ENCODE assay signal across 15 cellular contexts in the genomic region with DNA sequence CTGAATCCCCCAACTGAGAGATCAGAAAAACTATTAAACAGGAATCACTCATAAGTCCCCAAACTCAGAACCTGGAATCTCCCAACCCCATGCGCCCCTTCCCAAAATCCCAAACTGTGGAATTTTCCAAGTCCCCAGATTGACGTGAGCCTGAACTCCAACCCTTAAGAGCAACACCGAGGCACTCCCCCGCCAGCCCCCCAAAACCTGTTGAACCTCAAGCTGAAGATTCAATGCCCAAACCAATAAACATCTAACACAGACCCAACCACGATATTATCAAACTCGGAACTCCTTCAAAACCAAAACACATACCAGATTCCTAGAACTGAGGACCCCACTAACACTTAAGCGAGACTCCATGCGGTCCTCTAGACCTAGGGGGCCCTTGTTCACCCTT. TPM values are rescaled to one million over a fixed set of nuclear protein-coding genes. Genes with fewer than 3 reads are reported as not detected.
DNase-seq lines count a peak whose midpoint lies in the region; ATAC-seq, FAIRE-seq and TF ChIP-seq lines count a peak whose summit lies in the region.
"Had no signal": no experiment of that assay in that cellular context is flagged by ENCODE, and none has a peak within 500 bp of the region (broad histone marks: within the 10 kb centered on the region; RNA-seq: fewer than 3 reads in every experiment).

No MANE protein-coding gene starts in this region.

- peaks cover 0 to 22% (median 9%) of the 10 kb centered on the region in 12 donors for H3K4me1 ChIP-seq in heart left ventricle
- H3K4me1 ChIP-seq in upper lobe of right lung = no peaks in the 10 kb centered on the region
- peaks cover 0 to 3% of the 10 kb centered on the region in 2 donors for H3K4me1 ChIP-seq in kidney (ENCODE audit: control insufficient read depth in 1 of 2, insufficient read depth in 1 of 2, low read depth in 1 of 2, low read length in 2 of 2)

- H3K27me3 ChIP-seq in heart left ventricle (peaks cover 0 to 8% (median 0%) of the 10 kb centered on the region in 9 donors), upper lobe of right lung (peaks cover 8% of the 10 kb centered on the region)

- TF ChIP-seq POLR2A in heart left ventricle (IDR thresholded peaks at IDR 0.05) = no peak

- peak overlapping the region in 4 of 12 donors; percentile 43 to 52 (median 49) for H3K4me3 ChIP-seq in heart left ventricle
- H3K4me3 ChIP-seq in upper lobe of right lung = peak overlapping the region; percentile 45
- no peak overlapping the region for H3K4me3 ChIP-seq in kidney (ENCODE audit: low read length in 2 of 2)

- H3K9me3 Mint-ChIP-seq in activated T-helper 2 cell treated with anti-CD3 and anti-CD28 coated beads, Interferon-gamma antibody, Interleukin-2, Interleukin-4, amounts not matched to agents 10 μg/mL and 5 μg/mL and 100 μg/mL, durations not matched to agents 14 hours and 24 hours and 36 hours = no peaks in the 10 kb centered on the region
- H3K9me3 Mint-ChIP-seq in mesothelial cell of epicardium = peaks cover 5% of the 10 kb centered on the region

- H3K9ac ChIP-seq in kidney (ENCODE audit: low read length in 2 of 2) = no peak overlapping the region

- H3K4me1 Mint-ChIP-seq in activated T-helper 2 cell treated with anti-CD3 and anti-CD28 coated beads, Interferon-gamma antibody, Interleukin-2, Interleukin-4, amounts not matched to agents 10 μg/mL and 5 μg/mL and 100 μg/mL, durations not matched to agents 14 hours and 24 hours and 36 hours (ENCODE audit: low read depth) = peaks cover 16% of the 10 kb centered on the region
- H3K4me1 Mint-ChIP-seq in mesothelial cell of epicardium = peaks cover 9% of the 10 kb centered on the region

- DNase-seq in heart left ventricle = no peak
- DNase-seq in cardiac septum (ENCODE audit: low spot score) = no peak
- DNase-seq in activated T-helper 2 cell treated with anti-CD3 and anti-CD28 coated beads, Interferon-gamma antibody, Interleukin-2, Interleukin-4, amounts not matched to agents 10 μg/mL and 5 μg/mL and 100 μg/mL, durations not matched to agents 14 hours and 24 hours and 36 hours (ENCODE audit: low spot score) = no peak
- no peak for DNase-seq in mesothelial cell of epicardium (ENCODE audit: low spot score in 2 of 2, unreplicated experiment in 2 of 2)
- no peak for DNase-seq in upper lobe of right lung
- DNase-seq in kidney = no peak
- no peak for DNase-seq in mesenteric fat pad (ENCODE audit: low spot score)
- DNase-seq: activated T-cell treated with anti-CD3 and anti-CD28 coated beads for 4 hours; naive thymus-derived CD8-positive, alpha-beta T cell had no signal

- no peaks in the 10 kb centered on the region for H3K36me3 Mint-ChIP-seq in activated T-helper 2 cell treated with anti-CD3 and anti-CD28 coated beads, Interferon-gamma antibody, Interleukin-2, Interleukin-4, amounts not matched to agents 10 μg/mL and 5 μg/mL and 100 μg/mL, durations not matched to agents 14 hours and 24 hours and 36 hours (ENCODE audit: low read depth)
- no peaks in the 10 kb centered on the region for H3K36me3 Mint-ChIP-seq in mesothelial cell of epicardium
- H3K36me3 Mint-ChIP-seq: naive thymus-derived CD8-positive, alpha-beta T cell had no signal

- 74 to 83% (median 76%) methylated on average over 8 of the region's 8 CpGs for WGBS in heart left ventricle, 4 donors

- intact Hi-C loops in heart left ventricle (cut with DNase I) (no loop called here), cardiac septum (cut with DNase I) (no loop called here), upper lobe of right lung (cut with DNase I) (no loop called here), kidney (cut with DNase I) (no loop called here)
- intact Hi-C loops in activated T-helper 2 cell treated with anti-CD3 and anti-CD28 coated beads, Interferon-gamma antibody, Interleukin-2, Interleukin-4, amounts not matched to agents 10 μg/mL and 5 μg/mL and 100 μg/mL, durations not matched to agents 14 hours and 24 hours and 36 hours (cut with micrococcal nuclease) = loop anchor here (5.0 kb wide), 1 partner anchor 84 kb away; no protein-coding TSS in a partner anchor

- no peak overlapping the region for H3K27ac Mint-ChIP-seq in activated T-helper 2 cell treated with anti-CD3 and anti-CD28 coated beads, Interferon-gamma antibody, Interleukin-2, Interleukin-4, amounts not matched to agents 10 μg/mL and 5 μg/mL and 100 μg/mL, durations not matched to agents 14 hours and 24 hours and 36 hours
- H3K27ac Mint-ChIP-seq in mesothelial cell of epicardium = peak overlapping the region; percentile 96

- ATAC-seq in heart left ventricle = no peak
- no peak for ATAC-seq in upper lobe of right lung
- ATAC-seq in GM19452 (IDR thresholded peaks at IDR 0.05; ENCODE audit: unreplicated experiment) = no peak
- ATAC-seq: naive thymus-derived CD8-positive, alpha-beta T cell had no signal

- no peaks in the 10 kb centered on the region for H3K9me3 ChIP-seq in heart left ventricle
- no peaks in the 10 kb centered on the region for H3K9me3 ChIP-seq in upper lobe of right lung
- H3K9me3 ChIP-seq in kidney (ENCODE audit: control insufficient read depth in 1 of 2, low read length in 2 of 2) = no peaks in the 10 kb centered on the region

- no peak for FAIRE-seq in kidney (lab: Jason Lieb, UNC)

- peak overlapping the region; percentile 58 for H3K4me3 Mint-ChIP-seq in activated T-helper 2 cell treated with anti-CD3 and anti-CD28 coated beads, Interferon-gamma antibody, Interleukin-2, Interleukin-4, amounts not matched to agents 10 μg/mL and 5 μg/mL and 100 μg/mL, durations not matched to agents 14 hours and 24 hours and 36 hours (ENCODE audit: low read depth)
- peak overlapping the region; percentile 3 for H3K4me3 Mint-ChIP-seq in mesothelial cell of epicardium

- peaks cover 0 to 5% (median 0%) of the 10 kb centered on the region in 9 donors for H3K36me3 ChIP-seq in heart left ventricle
- H3K36me3 ChIP-seq in upper lobe of right lung = no peaks in the 10 kb centered on the region
- no peaks in the 10 kb centered on the region for H3K36me3 ChIP-seq in kidney (ENCODE audit: control insufficient read depth in 1 of 2, insufficient read depth in 2 of 2, low read length in 2 of 2)

- H3K27me3 Mint-ChIP-seq in activated T-helper 2 cell treated with anti-CD3 and anti-CD28 coated beads, Interferon-gamma antibody, Interleukin-2, Interleukin-4, amounts not matched to agents 10 μg/mL and 5 μg/mL and 100 μg/mL, durations not matched to agents 14 hours and 24 hours and 36 hours (ENCODE audit: low read depth) = peaks cover 3% of the 10 kb centered on the region
- peaks cover 5% of the 10 kb centered on the region for H3K27me3 Mint-ChIP-seq in mesothelial cell of epicardium (ENCODE audit: low read depth)

- TF ChIP-seq CTCF in heart left ventricle (IDR thresholded peaks at IDR 0.05) (no peak), mesothelial cell of epicardium (IDR thresholded peaks at IDR 0.05; ENCODE audit: unreplicated experiment) (no peak), upper lobe of right lung (IDR thresholded peaks at IDR 0.05) (no peak), kidney (IDR thresholded peaks at IDR 0.05; ENCODE audit: borderline replicate concordance, extremely low read depth, insufficient read depth) (no peak)

- peak overlapping the region; percentile 61 to 93 (median 88) for H3K27ac ChIP-seq in heart left ventricle
- H3K27ac ChIP-seq in upper lobe of right lung = no peak overlapping the region
- peak overlapping the region in 1 of 2 donors; percentile 77 for H3K27ac ChIP-seq in kidney (ENCODE audit: low read depth in 2 of 2, low read length in 2 of 2)

RNA-seq across cellular contexts. Expression of a gene that starts 0.6 kb away (rescaled TPM):
- total RNA-seq in heart left ventricle = under 1 TPM; 0.13 to 0.56 (median 0.42) TPM
- polyA plus RNA-seq in heart left ventricle = under 1 TPM; 0.53 to 0.93 TPM
- total RNA-seq in cardiac septum = 0.83 TPM
- 0.21 TPM in 1 of 2 replicates, not detected in the other for total RNA-seq in activated T-helper 2 cell treated with anti-CD3 and anti-CD28 coated beads, Interferon-gamma antibody, Interleukin-2, Interleukin-4, amounts not matched to agents 10 μg/mL and 5 μg/mL and 100 μg/mL, durations not matched to agents 14 hours and 24 hours and 36 hours
- 0.45 to 0.80 TPM (median 0.49 TPM) in 3 replicates for total RNA-seq in mesothelial cell of epicardium
- total RNA-seq in upper lobe of right lung = 3.8 TPM
- 0.79 TPM for total RNA-seq in kidney
- not detected for polyA plus RNA-seq in kidney (ENCODE audit: insufficient read depth, low read depth, low replicate concordance)
- 2.0 TPM for total RNA-seq in mesenteric fat pad
- total RNA-seq: M059J; naive thymus-derived CD8-positive, alpha-beta T cell had no signal
- polyA plus RNA-seq: naive thymus-derived CD8-positive, alpha-beta T cell had no signal

RNA-seq across cellular contexts. Expression of a gene that starts 5.7 kb away (rescaled TPM):
- total RNA-seq in heart left ventricle = 10 to 100 TPM; 10.0 to 28.1 (median 15.3) TPM
- 10 to 100 TPM; 14.6 to 15.7 TPM for polyA plus RNA-seq in heart left ventricle
- 13.6 TPM for total RNA-seq in cardiac septum
- total RNA-seq in activated T-helper 2 cell treated with anti-CD3 and anti-CD28 coated beads, Interferon-gamma antibody, Interleukin-2, Interleukin-4, amounts not matched to agents 10 μg/mL and 5 μg/mL and 100 μg/mL, durations not matched to agents 14 hours and 24 hours and 36 hours = 0.57 and 1.0 TPM in 2 replicates
- 1.4 to 2.1 TPM (median 1.5 TPM) in 3 replicates for total RNA-seq in mesothelial cell of epicardium
- 54.5 TPM for total RNA-seq in upper lobe of right lung
- total RNA-seq in kidney = 23.3 TPM
- 13.6 TPM for polyA plus RNA-seq in kidney (ENCODE audit: insufficient read depth, low read depth, low replicate concordance)
- 34.5 TPM for total RNA-seq in mesenteric fat pad

RNA-seq across cellular contexts. Expression of a gene that starts 6.3 kb away (rescaled TPM):
- 1 to 10 TPM; 1.8 to 6.2 (median 2.7) TPM for total RNA-seq in heart left ventricle
- 1 to 10 TPM; 2.3 to 3.0 TPM for polyA plus RNA-seq in heart left ventricle
- total RNA-seq in cardiac septum = 1.6 TPM
- 0.27 and 0.64 TPM in 2 replicates for total RNA-seq in activated T-helper 2 cell treated with anti-CD3 and anti-CD28 coated beads, Interferon-gamma antibody, Interleukin-2, Interleukin-4, amounts not matched to agents 10 μg/mL and 5 μg/mL and 100 μg/mL, durations not matched to agents 14 hours and 24 hours and 36 hours
- 3.5 to 4.4 TPM (median 4.3 TPM) in 3 replicates for total RNA-seq in mesothelial cell of epicardium
- total RNA-seq in upper lobe of right lung = 19.9 TPM
- total RNA-seq in kidney = 4.3 TPM
- 2.3 TPM for polyA plus RNA-seq in kidney (ENCODE audit: insufficient read depth, low read depth, low replicate concordance)
- 5.7 TPM for total RNA-seq in mesenteric fat pad
- total RNA-seq: naive thymus-derived CD8-positive, alpha-beta T cell had no signal
- polyA plus RNA-seq: naive thymus-derived CD8-positive, alpha-beta T cell had no signal

RNA-seq across cellular contexts. Expression of a gene that starts 9.2 kb away (rescaled TPM):
- total RNA-seq in heart left ventricle (not detected), cardiac septum (not detected), mesothelial cell of epicardium (not detected in 3 replicates), upper lobe of right lung (not detected), kidney (not detected), mesenteric fat pad (not detected)
- polyA plus RNA-seq in heart left ventricle (not detected), kidney (ENCODE audit: insufficient read depth, low read depth, low replicate concordance) (not detected)
- total RNA-seq in activated T-helper 2 cell treated with anti-CD3 and anti-CD28 coated beads, Interferon-gamma antibody, Interleukin-2, Interleukin-4, amounts not matched to agents 10 μg/mL and 5 μg/mL and 100 μg/mL, durations not matched to agents 14 hours and 24 hours and 36 hours = not detected in 2 replicates
- total RNA-seq: dermis microvascular lymphatic vessel endothelial cell; fibroblast of villous mesenchyme; M059J; naive thymus-derived CD8-positive, alpha-beta T cell; sciatic nerve; subcutaneous adipose tissue had no signal
- polyA plus RNA-seq: naive thymus-derived CD8-positive, alpha-beta T cell had no signal

RNA-seq across cellular contexts. Expression of a gene that starts 26.6 kb away (rescaled TPM):
- total RNA-seq in heart left ventricle = 1 to 10 TPM in 7 of 9 donors, under 1 TPM in 2; 0.65 to 5.5 (median 1.7) TPM
- polyA plus RNA-seq in heart left ventricle = 1 to 10 TPM; 2.0 to 3.7 TPM
- 3.2 TPM for total RNA-seq in cardiac septum
- 1.2 and 1.3 TPM in 2 replicates for total RNA-seq in activated T-helper 2 cell treated with anti-CD3 and anti-CD28 coated beads, Interferon-gamma antibody, Interleukin-2, Interleukin-4, amounts not matched to agents 10 μg/mL and 5 μg/mL and 100 μg/mL, durations not matched to agents 14 hours and 24 hours and 36 hours
- total RNA-seq in mesothelial cell of epicardium = 5.8 to 6.5 TPM (median 6.0 TPM) in 3 replicates
- total RNA-seq in upper lobe of right lung = 1.2 TPM
- 2.2 TPM for total RNA-seq in kidney
- polyA plus RNA-seq in kidney (ENCODE audit: insufficient read depth, low read depth, low replicate concordance) = 3.6 TPM
- total RNA-seq in mesenteric fat pad = 0.58 TPM
